30 cellular contexts compared by ENCODE assay signal in the genomic region with DNA sequence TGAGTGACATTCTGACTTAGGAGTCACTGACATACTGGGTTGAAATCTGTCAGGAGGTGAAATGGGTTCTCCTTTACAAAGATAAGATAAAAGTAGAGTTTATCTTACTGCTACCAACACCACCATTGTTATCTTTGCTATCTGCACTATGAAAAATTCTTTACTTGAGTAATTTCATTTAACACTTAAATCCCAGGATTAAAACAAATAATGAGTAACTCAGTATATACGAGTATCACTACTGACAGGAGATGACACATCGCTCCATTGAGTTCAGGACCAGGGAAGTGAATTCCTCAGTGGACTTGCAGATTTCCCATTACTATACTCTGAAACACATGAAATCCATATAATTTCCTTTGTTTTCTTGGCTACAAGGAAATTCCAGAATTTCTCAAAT.
DNase-seq lines count a peak whose midpoint lies in the region; ATAC-seq, FAIRE-seq and TF ChIP-seq lines count a peak whose summit lies in the region.
"Had no signal": no experiment of that assay in that cellular context is flagged by ENCODE, and none has a peak within 500 bp of the region (broad histone marks: within the 10 kb centered on the region; RNA-seq: fewer than 3 reads in every experiment).

No MANE protein-coding gene starts in this region.

- H3K4me3 ChIP-seq in A549: no peak overlapping the region
- no peak overlapping the region for H3K4me3 ChIP-seq in IMR-90 (ENCODE audit: insufficient read depth, low read depth, low read length)
- H3K4me3 ChIP-seq in astrocyte of the spinal cord (ENCODE audit: low read depth, low read length): no peak overlapping the region
- H3K4me3 ChIP-seq: BLaER1, breast epithelium, psoas muscle, suprapubic skin had no signal

- H3K27ac ChIP-seq in A549 (peak overlapping the region in 1 of 2 experiments; percentile 60; a peak in 2 of 6 replicates), IMR-90 (ENCODE audit: insufficient read depth, low read length) (no peak overlapping the region)
- H3K27ac ChIP-seq: BLaER1, breast epithelium, psoas muscle, suprapubic skin had no signal

- TF ChIP-seq EP300 in A549 (IDR thresholded peaks at IDR 0.05): no peak

- H3K4me1 ChIP-seq in A549: peaks cover 25% of the 10 kb centered on the region
- H3K4me1 ChIP-seq in IMR-90 (ENCODE audit: control insufficient read depth, insufficient read depth, low read length): peaks cover 5% of the 10 kb centered on the region
- H3K4me1 ChIP-seq: BLaER1, breast epithelium, psoas muscle, suprapubic skin had no signal

- H3K23ac ChIP-seq in IMR-90 (ENCODE audit: low read depth, low read length): no peak overlapping the region

- peak overlapping the region in 1 of 2 experiments; percentile 28; a peak in 1 of 4 replicates for H4K8ac ChIP-seq in IMR-90 (ENCODE audit: low read depth in 2 of 2, low read length in 2 of 2)

- H2BK120ac ChIP-seq in IMR-90 (ENCODE audit: low read depth, low read length): peak overlapping the region; percentile 38; the same call in 1 of the 2 replicates

- no peak overlapping the region for H3K56ac ChIP-seq in IMR-90 (ENCODE audit: extremely low read depth, insufficient read depth, low read length)

- H3K18ac ChIP-seq in IMR-90 (ENCODE audit: low read depth, low read length): no peak overlapping the region

- H2BK15ac ChIP-seq in IMR-90 (ENCODE audit: low read depth, low read length): no peak overlapping the region

- peak; percentile 92 for FAIRE-seq in A549 (lab: Jason Lieb, UNC)
- FAIRE-seq: A204.1, colon, GM12891, small intestine had no signal

- no peaks in the 10 kb centered on the region for H4K20me1 ChIP-seq in IMR-90 (ENCODE audit: insufficient read depth, low read length)
- H4K20me1 ChIP-seq: BLaER1 had no signal

- POLR2A ChIA-PET in A549 (lab: Yijun Ruan, JAX): no interaction called here
- POLR2A ChIA-PET in IMR-90 (lab: Charles Lee; ENCODE audit: unreplicated experiment): no interaction called here

- no peak for TF ChIP-seq POLR2A in A549 (IDR thresholded peaks at IDR 0.05; ENCODE audit: low read length)
- no peak for TF ChIP-seq POLR2A in IMR-90 (IDR thresholded peaks at IDR 0.05; ENCODE audit: low read depth, low read length)

- H3K4me2 ChIP-seq in A549 (peak overlapping the region; percentile 30), IMR-90 (ENCODE audit: low read depth, low read length) (no peak overlapping the region)
- H3K4me2 ChIP-seq: BLaER1 had no signal

- H4K91ac ChIP-seq in IMR-90 (ENCODE audit: insufficient read depth, low read depth, low read length): no peak overlapping the region

- H3K9me1 ChIP-seq in IMR-90 (ENCODE audit: insufficient read depth, low read length): peaks cover 5% of the 10 kb centered on the region; the same call in 1 of the 2 replicates

- BruUV-seq in IMR-90 (replicated peaks; lab: Mats Ljungman, UMichigan): no TSS peak

- no peak overlapping the region for H3K9ac ChIP-seq in IMR-90 (ENCODE audit: low read depth, low read length)
- H3K9ac ChIP-seq: BLaER1 had no signal

- H2AK5ac ChIP-seq in IMR-90 (ENCODE audit: low read depth, low read length): no peak overlapping the region

- H3K14ac ChIP-seq in IMR-90 (replicated peaks; ENCODE audit: low read depth, low read length): no peak overlapping the region

- no peaks in the 10 kb centered on the region for H3K79me1 ChIP-seq in IMR-90 (ENCODE audit: low read depth in 1 of 2, low read length in 2 of 2)

- H3K36me3 ChIP-seq in IMR-90 (ENCODE audit: control insufficient read depth, insufficient read depth, low read length): no peaks in the 10 kb centered on the region
- H3K36me3 ChIP-seq: BLaER1, breast epithelium, suprapubic skin had no signal

- 3% methylated on average over 2 of the region's 2 CpGs for WGBS in A549 (ENCODE audit: missing lambda C conversion rate)
- WGBS in IMR-90 (ENCODE audit: extremely low coverage in 2 of 2, insufficient read length in 1 of 2), 2 experiments: no CpG with 5 or more reads among the region's 2 CpGs

- no peak overlapping the region for H2AFZ ChIP-seq in IMR-90 (replicated peaks; ENCODE audit: low read length, poor library complexity)

- no peak overlapping the region for H4K5ac ChIP-seq in IMR-90 (ENCODE audit: low read depth, low read length)

- dilution Hi-C loops in IMR-90 (cut with HindIII; ENCODE audit: low sequenced_read_pairs, unreplicated experiment): no loop called here

- peak in 1 of 2 experiments; percentile 47 for DNase-seq in A549 (ENCODE audit: low read depth in 1 of 2, low spot score in 1 of 2)
- peak; percentile 61 for DNase-seq in IMR-90
- peak; percentile 34 for DNase-seq in astrocyte of the spinal cord (ENCODE audit: low read depth, low spot score)
- peak; percentile 59 for DNase-seq in glomerular visceral epithelial cell (ENCODE audit: extremely low spot score)
- no peak for DNase-seq in hepatic stellate cell (ENCODE audit: low spot score)
- DNase-seq in G401 (ENCODE audit: low spot score): no peak
- no peak for DNase-seq in NCI-H748 treated with DMSO at 0.1 percent for 48 hours (lab: John Stamatoyannopoulos, UW)
- DNase-seq: activated CD4-positive, alpha-beta T cell treated with anti-CD3 and anti-CD28 coated beads for 1 hour; activated gamma-delta T cell; COR-L47; DMS79; H9; left colon; naive B cell; NCI-H1105; NCI-H2029; NCI-H345; nucleus accumbens; psoas muscle; small intestine; stimulated activated CD4-positive, alpha-beta T cell treated with anti-CD3 and anti-CD28 coated beads, Interleukin-4, amount 100 ng/mL, for 1 hour; T-helper 1 cell had no signal

- TF ChIP-seq RAD21 in A549 (conservative IDR thresholded peaks at IDR 0.05 in 1 of 2, IDR thresholded peaks at IDR 0.05 in 1 of 2) (no peak), IMR-90 (IDR thresholded peaks at IDR 0.05; ENCODE audit: low read length) (no peak)

- CTCF ChIA-PET in A549 (lab: Yijun Ruan, JAX) (interaction anchor here (0.6 to 1.1 kb wide), 2 partner anchors 18 to 257 kb away, joined by 3 read pairs; no protein-coding TSS in a partner anchor), IMR-90 (lab: Yijun Ruan, JAX) (no interaction called here)

- no peak for TF ChIP-seq CTCF in A549 (IDR thresholded peaks at IDR 0.05)
- no peak for TF ChIP-seq CTCF in IMR-90 (conservative IDR thresholded peaks at IDR 0.05; ENCODE audit: low read depth, low read length)
- no peak for TF ChIP-seq CTCF in astrocyte of the spinal cord (IDR thresholded peaks at IDR 0.05; ENCODE audit: low read depth, low read length)

- no peaks in the 10 kb centered on the region for H3K27me3 ChIP-seq in IMR-90 (ENCODE audit: control insufficient read depth, insufficient read depth, low read length)
- H3K27me3 ChIP-seq: BLaER1 had no signal

- intact Hi-C loops in IMR-90 (cut with micrococcal nuclease): no loop called here

- H2BK20ac ChIP-seq in IMR-90 (ENCODE audit: low read depth, low read length): no peak overlapping the region

- H2BK5ac ChIP-seq in IMR-90 (ENCODE audit: low read depth, low read length, poor library complexity, severe bottlenecking): no peak overlapping the region

- peaks cover 14% of the 10 kb centered on the region for H3K9me3 ChIP-seq in A549
- H3K9me3 ChIP-seq in IMR-90 (ENCODE audit: control insufficient read depth, insufficient read depth, low read length): peaks cover 4% of the 10 kb centered on the region; the same call in 1 of the 2 replicates
- H3K9me3 ChIP-seq: breast epithelium, suprapubic skin had no signal

- H2AK9ac ChIP-seq in IMR-90 (replicated peaks; ENCODE audit: low read depth, low read length, poor library complexity): no peak overlapping the region

- peak in 1 of 2 experiments; percentile 74; a peak in 3 of 6 replicates for ATAC-seq in A549
- peak; percentile 51 for ATAC-seq in IMR-90 (ENCODE audit: low read depth)
- no peak for ATAC-seq in SK-N-SH treated with all-trans-retinoic acid at 6 μM for 48 hours
- ATAC-seq: left colon; psoas muscle; stimulated activated memory B cell treated with anti-CD40 and anti-IgM and Interleukin-4, amounts not matched to agents 10 μg/mL and 1 μg/mL and 100 μg/mL, for 72 hours had no signal

- 0 out of 2 replicates have a peak overlapping the region, but pooled peaks have one; percentile 35 for H3K4ac ChIP-seq in IMR-90 (ENCODE audit: low read depth, low read length)

- in situ Hi-C loops in IMR-90 (cut with MboI; ENCODE audit: low sequenced_read_pairs) (no loop called here), astrocyte of the spinal cord (cut with HindIII; ENCODE audit: low sequenced_read_pairs) (no loop called here), G401 (cut with HindIII; ENCODE audit: low sequenced_read_pairs) (no loop called here)

TF ChIP-seq in A549, 52 proteins besides CTCF, POLR2A, EP300 and RAD21:
- TF ChIP-seq FOSL2 (IDR thresholded peaks at IDR 0.05) (no peak), FOSL2 (CRISPR knock-in tag; IDR thresholded peaks at IDR 0.05) (peak; percentile 48), CEBPB (IDR thresholded peaks at IDR 0.05) (no peak), GATA3 (IDR thresholded peaks at IDR 0.05; ENCODE audit: borderline replicate concordance) (peak; percentile 81; the same call in 1 of the 2 replicates), HOXB13 (CRISPR knock-in tag; IDR thresholded peaks at IDR 0.05; ENCODE audit: low read depth) (no peak), JUNB (IDR thresholded peaks at IDR 0.05) (0 out of 2 replicates have a peak, but pooled peaks have one; percentile 31), ZNF302 (CRISPR knock-in tag; IDR thresholded peaks at IDR 0.05) (no peak)

TF ChIP-seq in IMR-90, 13 proteins besides CTCF, POLR2A, EP300 and RAD21 (continues in another document):
- TF ChIP-seq MAFK (IDR thresholded peaks at IDR 0.05; ENCODE audit: low read depth, low read length): no peak
- TF ChIP-seq BHLHE40 (IDR thresholded peaks at IDR 0.05; ENCODE audit: low read depth, low read length): no peak
- TF ChIP-seq MXI1 (IDR thresholded peaks at IDR 0.05; ENCODE audit: borderline replicate concordance, low read depth, low read length): no peak
- TF ChIP-seq FOS (IDR thresholded peaks at IDR 0.05; ENCODE audit: low read depth, low read length): no peak
- no peak for TF ChIP-seq NFE2L2 (IDR thresholded peaks at IDR 0.05; ENCODE audit: low read depth, low read length)
- no peak for TF ChIP-seq RFX5 (IDR thresholded peaks at IDR 0.05; ENCODE audit: low read depth, low read length)

TF ChIP-seq in SK-N-SH treated with all-trans-retinoic acid at 6 μM for 48 hours, 23 proteins besides CTCF, POLR2A, EP300 and RAD21 (continues in another document):
- no peak for TF ChIP-seq TCF4 (CRISPR knock-in tag; IDR thresholded peaks at IDR 0.05; ENCODE audit: borderline replicate concordance)
- TF ChIP-seq PPARA (CRISPR knock-in tag; IDR thresholded peaks at IDR 0.05; ENCODE audit: borderline replicate concordance): no peak
- TF ChIP-seq BACH2 (CRISPR knock-in tag; IDR thresholded peaks at IDR 0.05; ENCODE audit: borderline replicate concordance): no peak
- no peak for TF ChIP-seq GLIS3 (CRISPR knock-in tag; IDR thresholded peaks at IDR 0.05)
- TF ChIP-seq ZNF70 (CRISPR knock-in tag; IDR thresholded peaks at IDR 0.05): no peak
- no peak for TF ChIP-seq ARNTL (CRISPR knock-in tag; IDR thresholded peaks at IDR 0.05; ENCODE audit: borderline replicate concordance, low read depth)
- TF ChIP-seq ESRRG (CRISPR knock-in tag; IDR thresholded peaks at IDR 0.05): no peak
- TF ChIP-seq ZNF8 (CRISPR knock-in tag; IDR thresholded peaks at IDR 0.05): no peak

Comparison
In these comparisons a context has a peak if more than half of its experiments do, and no peak if none do; other contexts are left out.
1. DNase-seq: peak in IMR-90 (single experiment), astrocyte of the spinal cord (single experiment) and glomerular visceral epithelial cell (single experiment); none in hepatic stellate cell (single experiment), G401 (single experiment) and NCI-H748 treated with DMSO at 0.1 percent for 48 hours (single experiment).